ENCODE assay signal across 8 cellular contexts in genomic region chr6:63635165-63635562, GRCh38. TPM values are rescaled to one million over a fixed set of nuclear protein-coding genes. Genes with fewer than 3 reads are reported as not detected.
A peak's percentile ranks its signal among the peaks of the same experiment; 100 is the strongest.
DNase-seq lines count a peak whose midpoint lies in the region; ATAC-seq and TF ChIP-seq lines count a peak whose summit lies in the region.

No MANE protein-coding gene starts in this region.

- 0 to 29% methylated on average over 1 of the region's 4 CpGs for WGBS in mesodermal cell (ENCODE audit: insufficient coverage in 2 of 2), 2 experiments

- peak overlapping the region; percentile 84 for H3K4me3 ChIP-seq in mesodermal cell (ENCODE audit: extremely low read depth, insufficient read depth, low read length, poor library complexity, severe bottlenecking)

- H3K4me1 ChIP-seq in mesodermal cell (ENCODE audit: control insufficient read depth, insufficient read depth, low read length, poor library complexity, severe bottlenecking): peaks cover 4% of the 10 kb centered on the region

- no peaks in the 10 kb centered on the region for H3K36me3 ChIP-seq in mesodermal cell (ENCODE audit: control insufficient read depth, insufficient read depth, low read length)

- peak overlapping the region; percentile 88 for H3K27ac ChIP-seq in 22Rv1
- H3K27ac ChIP-seq in mesodermal cell (ENCODE audit: low read depth, low read length, severe bottlenecking): no peak overlapping the region

- TF ChIP-seq CTCF in 22Rv1 (IDR thresholded peaks at IDR 0.05): no peak

- ATAC-seq in GM19395 (IDR thresholded peaks at IDR 0.05; ENCODE audit: unreplicated experiment) (peak; percentile 42), HG03575 (IDR thresholded peaks at IDR 0.05; ENCODE audit: extremely low read depth, insufficient number of reproducible peaks, low FRiP score, unreplicated experiment) (peak; percentile 20), GM21576 (IDR thresholded peaks at IDR 0.05; ENCODE audit: unreplicated experiment) (no peak)

- H3K9me3 ChIP-seq in mesodermal cell (ENCODE audit: control insufficient read depth, low read length): no peaks in the 10 kb centered on the region

- DNase-seq in astrocyte of the hippocampus (ENCODE audit: low read depth, low spot score) (peak; percentile 22), activated gamma-delta T cell treated with Interleukin-2 at 50 U/mL for 16 hours (no peak), globus pallidus (ENCODE audit: low spot score) (no peak)

RNA-seq across cellular contexts. Expression of gene PHF3, which starts 0.4 kb away (rescaled TPM):
- polyA plus RNA-seq in mesodermal cell (2013, experiment 1 of 2): 33.3 TPM
- 40.4 TPM for polyA plus RNA-seq in mesodermal cell (2013, experiment 2 of 2)
